Comparison of ENCODE assay signal across 14 cellular contexts in genomic region chr17:29733151-29733550, GRCh38.
DNase-seq lines count a peak whose midpoint lies in the region; ATAC-seq and TF ChIP-seq lines count a peak whose summit lies in the region.
"Had no signal": no experiment of that assay in that cellular context is flagged by ENCODE, and none has a peak within 500 bp of the region (broad histone marks: within the 10 kb centered on the region; RNA-seq: fewer than 3 reads in every experiment).

No MANE protein-coding gene starts in this region.

- H3K4me1 Mint-ChIP-seq in memory B cell, result peaks cover 20% of the 10 kb centered on the region

- TF ChIP-seq CTCF in brain microvascular endothelial cell (IDR thresholded peaks at IDR 0.05; ENCODE audit: low read depth, low read length, missing control alignments), result no peak

- H3K36me3 ChIP-seq in ACC112 (ENCODE audit: insufficient read depth, low read length) (0 out of 2 replicates have a peak, but pooled peaks cover 10% of the 10 kb centered on the region), brain microvascular endothelial cell (replicated peaks) (no peaks in the 10 kb centered on the region)

- H3K4me3 ChIP-seq in ACC112 (ENCODE audit: low read depth, low read length), result 0 out of 2 replicates have a peak overlapping the region, but pooled peaks have one; percentile 24
- no peak overlapping the region for H3K4me3 ChIP-seq in brain microvascular endothelial cell (ENCODE audit: low read depth, low read length)

- peak overlapping the region; percentile 79 for H3K27ac Mint-ChIP-seq in memory B cell
- H3K27ac Mint-ChIP-seq: activated CD4-positive, alpha-beta memory T cell treated with anti-CD3 and anti-CD28 coated beads for 36 hours had no signal

- no peak overlapping the region for H3K4me3 Mint-ChIP-seq in memory B cell
- H3K4me3 Mint-ChIP-seq: activated CD4-positive, alpha-beta memory T cell treated with anti-CD3 and anti-CD28 coated beads for 36 hours; naive B cell had no signal

- H3K79me2 ChIP-seq in ACC112 (ENCODE audit: control insufficient read depth, insufficient read depth, low read length, unreplicated experiment), result no peaks in the 10 kb centered on the region

- H3K27me3 ChIP-seq in ACC112 (ENCODE audit: insufficient read depth, low read length), result no peaks in the 10 kb centered on the region
- H3K27me3 ChIP-seq in brain microvascular endothelial cell (replicated peaks), result no peaks in the 10 kb centered on the region

- H3K4me1 ChIP-seq in ACC112 (ENCODE audit: control insufficient read depth, insufficient read depth, low read length, unreplicated experiment), result peaks cover 20% of the 10 kb centered on the region

- no peak overlapping the region for H2AFZ ChIP-seq in ACC112 (ENCODE audit: low read length, unreplicated experiment)

- peaks cover 23% of the 10 kb centered on the region for H3K36me3 Mint-ChIP-seq in memory B cell

- DNase-seq in EL (peak; percentile 42), brain microvascular endothelial cell (no peak), memory B cell (ENCODE audit: low spot score in 2 of 2) (no peak), NCI-H1092 treated with DMSO at 0.1 percent for 48 hours (lab: John Stamatoyannopoulos, UW) (no peak), NCI-H510A (lab: John Stamatoyannopoulos, UW) (no peak)
- DNase-seq: activated CD4-positive, alpha-beta memory T cell treated with anti-CD3 and anti-CD28 coated beads for 36 hours; activated naive CD4-positive, alpha-beta T cell treated with anti-CD3 and anti-CD28 coated beads, Interleukin-2, amount 50 U/mL, for 16 hours; KBM-7; naive B cell; NCI-H2029; NK-92 treated with Interleukin-12 subunit alpha and Interleukin-12 subunit beta, amount 100 ng/mL, for 24 hours had no signal

- H3K27ac ChIP-seq in ACC112 (ENCODE audit: low read depth, low read length) (peak overlapping the region; percentile 26; the same call in 1 of the 2 replicates), brain microvascular endothelial cell (peak overlapping the region; percentile 25)

- H3K9me3 Mint-ChIP-seq in memory B cell, result peaks cover 3% of the 10 kb centered on the region

- H3K27me3 Mint-ChIP-seq in memory B cell, result no peaks in the 10 kb centered on the region
- H3K27me3 Mint-ChIP-seq: activated CD4-positive, alpha-beta memory T cell treated with anti-CD3 and anti-CD28 coated beads for 36 hours; naive B cell had no signal

- ATAC-seq in memory B cell (ENCODE audit: low read depth), result no peak
- ATAC-seq in GM21786 (IDR thresholded peaks at IDR 0.05; ENCODE audit: unreplicated experiment), result no peak
- ATAC-seq in HG02642 (IDR thresholded peaks at IDR 0.05; ENCODE audit: poor library complexity, unreplicated experiment), result no peak

- in situ Hi-C loops in brain microvascular endothelial cell (cut with HindIII; ENCODE audit: low pct_ligation_motif_present, low sequenced_read_pairs), result no loop called here
